26 cellular contexts compared by ENCODE assay signal in genomic region chrX:103953353-103953752, GRCh38.
"Had no signal": no experiment of that assay in that cellular context is flagged by ENCODE, and none has a peak within 500 bp of the region (broad histone marks: within the 10 kb centered on the region; RNA-seq: fewer than 3 reads in every experiment).

No MANE protein-coding gene starts in this region.

- H3K27ac ChIP-seq: ascending aorta, cardiac muscle cell, VCaP had no signal

- H3K36me3 ChIP-seq: ascending aorta, cardiac muscle cell had no signal

- DNase-seq: activated B cell treated with CpG ODN at 0.5 μM for 24 hours; activated CD4-positive, alpha-beta memory T cell treated with anti-CD3 and anti-CD28 coated beads for 36 hours; activated CD4-positive, alpha-beta T cell treated with anti-CD3 and anti-CD28 coated beads for 4 hours; activated CD4-positive, alpha-beta T cell treated with anti-CD3 and anti-CD28 coated beads, Interleukin-2, amount 10 ng/mL, durations not matched to agents 24 days and 14 days; activated CD4-positive, alpha-beta T cell treated with anti-CD3 and anti-CD28 coated beads, Interleukin-2, amount 50 U/mL, for 1 hour; activated CD4-positive, alpha-beta T cell treated with anti-CD3 and anti-CD28 coated beads, Interleukin-2, amount 50 U/mL, for 4 hours; activated CD4-positive, CD25-positive, alpha-beta regulatory T cell treated with anti-CD3 and anti-CD28 coated beads, Interleukin-2, amount 50 U/mL, for 72 hours; activated CD8-positive, alpha-beta memory T cell treated with anti-CD3 and anti-CD28 coated beads, Interleukin-2, amount 50 U/mL, for 4 hours; activated CD8-positive, alpha-beta T cell treated with anti-CD3 and anti-CD28 coated beads for 36 hours; activated gamma-delta T cell; activated naive CD4-positive, alpha-beta T cell treated with anti-CD3 and anti-CD28 coated beads, Interleukin-2, amount 10 ng/mL, durations not matched to agents 7 days and 5 days; activated naive CD4-positive, alpha-beta T cell treated with Interleukin-2 at 50 U/mL for 16 hours; activated naive CD8-positive, alpha-beta T cell treated with anti-CD3 and anti-CD28 coated beads, Interleukin-2, amount 10 ng/mL, durations not matched to agents 7 days and 5 days; activated naive CD8-positive, alpha-beta T cell treated with anti-CD3 and anti-CD28 coated beads, Interleukin-2, amount 50 U/mL, for 24 hours; activated T-cell treated with anti-CD3 and anti-CD28 coated beads for 4 hours; activated T-cell treated with anti-CD3 and anti-CD28 coated beads, Interleukin-2, amount 50 U/mL, for 1 hour; activated T-cell treated with anti-CD3 and anti-CD28 coated beads, Interleukin-2, amount 50 U/mL, for 4 hours; activated T-cell treated with anti-CD3 and anti-CD28 coated beads, Interleukin-2, amount 50 U/mL, for 72 hours; amygdala; anterior cingulate cortex; caudate nucleus; T-cell; T-helper 17 cell had no signal

- H3K4me3 ChIP-seq: ascending aorta, cardiac muscle cell had no signal

- H3K4me1 ChIP-seq: ascending aorta had no signal

- H3K27me3 ChIP-seq: ascending aorta, cardiac muscle cell had no signal

- H3K9me3 ChIP-seq: ascending aorta had no signal
